8 cellular contexts compared by ENCODE assay signal in the genomic region with DNA sequence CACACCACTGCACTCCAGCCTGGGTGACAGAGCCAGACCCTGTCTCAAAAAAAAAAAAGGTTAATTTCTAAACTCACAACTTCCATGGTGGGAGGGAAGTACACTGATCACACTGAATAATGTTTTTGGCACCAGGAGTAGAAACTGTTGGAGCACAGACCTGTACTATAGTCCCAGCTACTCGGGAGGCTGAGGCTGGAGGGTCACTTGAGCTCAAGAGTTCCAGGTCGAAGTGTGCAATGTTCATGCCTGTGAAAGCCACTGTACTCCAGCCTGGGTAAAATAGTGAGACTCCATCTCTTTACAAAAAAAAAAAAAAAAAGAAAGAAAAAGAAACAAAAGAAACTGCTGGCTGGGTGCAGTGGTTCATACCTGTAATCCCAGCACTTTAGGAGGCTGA.
"Had no signal": no experiment of that assay in that cellular context is flagged by ENCODE, and none has a peak within 500 bp of the region (broad histone marks: within the 10 kb centered on the region; RNA-seq: fewer than 3 reads in every experiment).

No MANE protein-coding gene starts in this region.

- H3K27me3 ChIP-seq: tibial artery had no signal

- H3K9me3 Mint-ChIP-seq: activated naive CD4-positive, alpha-beta T cell treated with anti-CD3 and anti-CD28 coated beads, Interleukin-2, amount 50 U/mL, for 24 hours; brain; central memory CD8-positive, alpha-beta T cell; endodermal cell; T-cell had no signal

- H3K9me3 ChIP-seq: tibial artery had no signal

- H3K4me3 ChIP-seq: tibial artery had no signal

- DNase-seq: activated effector memory CD4-positive, alpha-beta T cell treated with Interleukin-2 at 50 U/mL for 16 hours; activated T-cell treated with anti-CD3 and anti-CD28 coated beads, Interleukin-2, amount 50 U/mL, for 1 hour; tibial artery had no signal

- H3K27me3 Mint-ChIP-seq: activated naive CD4-positive, alpha-beta T cell treated with anti-CD3 and anti-CD28 coated beads, Interleukin-2, amount 50 U/mL, for 24 hours; brain; central memory CD8-positive, alpha-beta T cell; T-cell had no signal

- H3K4me3 Mint-ChIP-seq: activated naive CD4-positive, alpha-beta T cell treated with anti-CD3 and anti-CD28 coated beads, Interleukin-2, amount 50 U/mL, for 24 hours; brain; central memory CD8-positive, alpha-beta T cell; endodermal cell; T-cell had no signal

- H3K4me1 Mint-ChIP-seq: brain; central memory CD8-positive, alpha-beta T cell; endodermal cell had no signal
